In the genomic region with DNA sequence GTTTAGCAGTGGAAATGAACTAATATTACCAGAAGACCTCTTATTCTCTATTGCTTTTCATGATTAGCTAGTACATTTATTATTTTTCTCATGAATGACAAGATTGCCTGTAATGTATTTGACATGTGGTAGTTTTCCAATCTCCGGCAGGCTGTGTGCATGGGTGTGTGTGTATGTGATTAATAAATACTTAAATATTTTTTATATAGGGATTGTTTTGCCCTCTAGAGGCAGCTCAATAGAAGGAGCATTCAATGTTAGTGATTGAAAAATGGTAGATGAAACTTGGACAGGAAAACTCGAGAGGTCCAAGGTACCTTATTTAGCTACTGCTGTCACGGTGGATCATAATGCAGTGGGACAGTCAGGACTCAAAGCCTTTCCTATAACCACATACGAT, we compare ENCODE assay signal across 14 cellular contexts.
DNase-seq lines count a peak whose midpoint lies in the region; ATAC-seq and TF ChIP-seq lines count a peak whose summit lies in the region.
"Had no signal": no experiment of that assay in that cellular context is flagged by ENCODE, and none has a peak within 500 bp of the region (broad histone marks: within the 10 kb centered on the region; RNA-seq: fewer than 3 reads in every experiment).

No MANE protein-coding gene starts in this region.

- ATAC-seq in Panc1 (no peak), GM19452 (IDR thresholded peaks at IDR 0.05; ENCODE audit: unreplicated experiment) (no peak), T-helper 17 cell (no peak)

- no peak overlapping the region for H3K4me3 ChIP-seq in Panc1 (ENCODE audit: low read depth in 2 of 2, low read length in 2 of 2)
- no peak overlapping the region for H3K4me3 ChIP-seq in endodermal cell (ENCODE audit: low read length)
- H3K4me3 ChIP-seq: esophagus muscularis mucosa, thoracic aorta had no signal

- CTCF ChIA-PET in Panc1 (lab: Charles Lee), result no interaction called here

- H3K27ac Mint-ChIP-seq in endodermal cell, result no peak overlapping the region
- H3K27ac Mint-ChIP-seq in T-helper 17 cell, result no peak overlapping the region
- H3K27ac Mint-ChIP-seq: activated CD4-positive, alpha-beta memory T cell treated with anti-CD3 and anti-CD28 coated beads, Interleukin-2, amount 10 ng/mL, durations not matched to agents 7 days and 5 days had no signal

- 92 to 100% methylated on average over 2 to 3 of the region's 4 CpGs for WGBS in endodermal cell (ENCODE audit: insufficient coverage in 1 of 2, insufficient read length in 1 of 2), 2 experiments

- H3K4me3 Mint-ChIP-seq in endodermal cell (no peak overlapping the region), T-helper 17 cell (no peak overlapping the region)
- H3K4me3 Mint-ChIP-seq: activated CD4-positive, alpha-beta memory T cell treated with anti-CD3 and anti-CD28 coated beads, Interleukin-2, amount 10 ng/mL, durations not matched to agents 7 days and 5 days had no signal

- H3K27me3 ChIP-seq in Panc1 (ENCODE audit: control insufficient read depth, insufficient read depth, low read length), result no peaks in the 10 kb centered on the region
- no peaks in the 10 kb centered on the region for H3K27me3 ChIP-seq in endodermal cell (ENCODE audit: control insufficient read depth, insufficient read depth, low read length, poor library complexity, severe bottlenecking)
- H3K27me3 ChIP-seq: esophagus muscularis mucosa had no signal

- POLR2A ChIA-PET in Panc1 (lab: Charles Lee), result no interaction called here

- TF ChIP-seq CTCF in Panc1 (IDR thresholded peaks at IDR 0.05), result peak; percentile 40; the same call in 1 of the 2 replicates
- peak; percentile 57 for TF ChIP-seq CTCF in endodermal cell (conservative IDR thresholded peaks at IDR 0.05)

- BruUV-seq in Panc1 (replicated peaks; lab: Mats Ljungman, UMichigan), result no TSS peak

- H3K36me3 Mint-ChIP-seq in endodermal cell (ENCODE audit: low read depth) (no peaks in the 10 kb centered on the region), T-helper 17 cell (ENCODE audit: low read depth) (no peaks in the 10 kb centered on the region)

- in situ Hi-C loops in Panc1 (cut with HindIII; ENCODE audit: low pct_unique_long_range_greater_than_20kb, low sequenced_read_pairs), result no loop called here

- no peaks in the 10 kb centered on the region for H3K9me3 ChIP-seq in Panc1 (ENCODE audit: control insufficient read depth, insufficient read depth, low read depth, low read length)
- no peaks in the 10 kb centered on the region for H3K9me3 ChIP-seq in endodermal cell (ENCODE audit: control insufficient read depth, low read length)
- H3K9me3 ChIP-seq in T-helper 17 cell (ENCODE audit: control insufficient read depth, low read length, poor library complexity, severe bottlenecking), result no peaks in the 10 kb centered on the region
- H3K9me3 ChIP-seq: esophagus muscularis mucosa, thoracic aorta had no signal

- intact Hi-C loops in Panc1 (cut with micrococcal nuclease; ENCODE audit: unreplicated experiment), result no loop called here

- no peak overlapping the region for H3K27ac ChIP-seq in Panc1 (ENCODE audit: low read length)
- H3K27ac ChIP-seq in endodermal cell (ENCODE audit: low read depth, low read length), result no peak overlapping the region
- H3K27ac ChIP-seq: esophagus muscularis mucosa, thoracic aorta had no signal

- H3K27me3 Mint-ChIP-seq in endodermal cell (ENCODE audit: insufficient read depth) (no peaks in the 10 kb centered on the region), T-helper 17 cell (no peaks in the 10 kb centered on the region)
- H3K27me3 Mint-ChIP-seq: activated CD4-positive, alpha-beta memory T cell treated with anti-CD3 and anti-CD28 coated beads, Interleukin-2, amount 10 ng/mL, durations not matched to agents 7 days and 5 days had no signal

- no peaks in the 10 kb centered on the region for H3K4me1 ChIP-seq in Panc1 (ENCODE audit: control insufficient read depth, insufficient read depth, low read length)
- no peaks in the 10 kb centered on the region for H3K4me1 ChIP-seq in endodermal cell (ENCODE audit: control insufficient read depth, insufficient read depth, low read length)
- H3K4me1 ChIP-seq: esophagus muscularis mucosa had no signal

- H3K4me1 Mint-ChIP-seq in endodermal cell, result peaks cover 12% of the 10 kb centered on the region
- H3K4me1 Mint-ChIP-seq in T-helper 17 cell, result no peaks in the 10 kb centered on the region
- H3K4me1 Mint-ChIP-seq: activated CD4-positive, alpha-beta memory T cell treated with anti-CD3 and anti-CD28 coated beads, Interleukin-2, amount 10 ng/mL, durations not matched to agents 7 days and 5 days had no signal

- H3K36me3 ChIP-seq in Panc1 (ENCODE audit: control insufficient read depth, insufficient read depth, low read length) (no peaks in the 10 kb centered on the region), endodermal cell (ENCODE audit: control insufficient read depth, insufficient read depth, low read length) (no peaks in the 10 kb centered on the region)
- H3K36me3 ChIP-seq: esophagus muscularis mucosa, thoracic aorta had no signal

- H3K9me3 Mint-ChIP-seq in endodermal cell, result no peaks in the 10 kb centered on the region
- H3K9me3 Mint-ChIP-seq: activated CD4-positive, alpha-beta memory T cell treated with anti-CD3 and anti-CD28 coated beads, Interleukin-2, amount 10 ng/mL, durations not matched to agents 7 days and 5 days had no signal

- peak; percentile 13 for DNase-seq in NCI-H748 (lab: John Stamatoyannopoulos, UW; ENCODE audit: unreplicated experiment)
- DNase-seq in NCI-H748 treated with DMSO at 0.1 percent for 48 hours (lab: John Stamatoyannopoulos, UW), result no peak
- DNase-seq in Panc1 (ENCODE audit: low read depth, low spot score), result no peak
- DNase-seq in endodermal cell, result no peak
- DNase-seq in pons (ENCODE audit: low spot score), result peak; percentile 19
- DNase-seq in T-helper 17 cell, result no peak
- DNase-seq in activated effector memory CD4-positive, alpha-beta T cell treated with anti-CD3 and anti-CD28 coated beads, Interleukin-2, amount 50 U/mL, for 16 hours, result no peak
- DNase-seq: activated CD4-positive, alpha-beta memory T cell treated with anti-CD3 and anti-CD28 coated beads, Interleukin-2, amount 10 ng/mL, durations not matched to agents 7 days and 5 days; cerebellar nuclear complex; NCI-H2171; T-helper 9 cell had no signal

- H3K9ac ChIP-seq in endodermal cell (ENCODE audit: extremely low read depth, low read length, poor library complexity, severe bottlenecking), result no peak overlapping the region

Comparison
In these comparisons a context has a peak if more than half of its experiments do, and no peak if none do; other contexts are left out.
1. DNase-seq: peak in NCI-H748 (single experiment) and pons (single experiment); none in NCI-H748 treated with DMSO at 0.1 percent for 48 hours (single experiment), Panc1 (single experiment), endodermal cell (single experiment), T-helper 17 cell (0 of 3) and activated effector memory CD4-positive, alpha-beta T cell treated with anti-CD3 and anti-CD28 coated beads, Interleukin-2, amount 50 U/mL, for 16 hours (single experiment).